8 cellular contexts compared by ENCODE assay signal in genomic region chr7:262631-263311, GRCh38. TPM values are rescaled to one million over a fixed set of nuclear protein-coding genes. Genes with fewer than 3 reads are reported as not detected.
DNase-seq lines count a peak whose midpoint lies in the region; ATAC-seq, FAIRE-seq and TF ChIP-seq lines count a peak whose summit lies in the region.
"Not testable (repeated sequence)": the region's sequence is repeated elsewhere in the genome, so short reads cannot be mapped to it uniquely, and the experiment has no call there.

No MANE protein-coding gene starts in this region.

- TF ChIP-seq CTCF in DND-41 (IDR thresholded peaks at IDR 0.05; ENCODE audit: borderline replicate concordance, extremely low read depth, low read length, poor library complexity, severe bottlenecking) (peak; percentile 15), endothelial cell (IDR thresholded peaks at IDR 0.05; ENCODE audit: unreplicated experiment) (peak; percentile 28), HepG2 (CRISPR knock-in tag; IDR thresholded peaks at IDR 0.05) (peak; percentile 29), testis (IDR thresholded peaks at IDR 0.05) (peak in 2 of 3 experiments; percentile 53 to 69)

- H3K9me3 ChIP-seq in DND-41 (ENCODE audit: insufficient read depth, low read length, severe bottlenecking); testis: not testable (repeated sequence)
- H3K9me3 ChIP-seq in HepG2 (ENCODE audit: low read length) = peaks cover 19% of the 10 kb centered on the region

- H3K36me3 ChIP-seq in DND-41 (ENCODE audit: insufficient read depth, low read length); HepG2 (replicated peaks in 1 of 2; ENCODE audit: control insufficient read depth in 1 of 2, insufficient read depth in 2 of 2, low read length in 2 of 2); testis (ENCODE audit: low read depth, missing control alignments): not testable (repeated sequence)

- in situ Hi-C loops in HepG2 (cut with HindIII; ENCODE audit: extremely low pct_ligation_motif_present, low pct_unique_long_range_greater_than_20kb) = not testable (repeated sequence)

- peaks cover 31% of the 10 kb centered on the region for H3K27me3 Mint-ChIP-seq in endothelial cell (ENCODE audit: unreplicated experiment)

- H3K4me1 Mint-ChIP-seq in endothelial cell (ENCODE audit: unreplicated experiment) = not testable (repeated sequence)

- TF ChIP-seq EP300 in HepG2 (IDR thresholded peaks at IDR 0.05; ENCODE audit: low read depth in 2 of 2, low read length in 2 of 2); HepG2 (CRISPR knock-in tag; IDR thresholded peaks at IDR 0.05; ENCODE audit: borderline replicate concordance): not testable (repeated sequence)

- not testable (repeated sequence) for H2AFZ ChIP-seq in DND-41 (ENCODE audit: low read depth, low read length); HepG2 (ENCODE audit: low read length)

- not testable (repeated sequence) for ATAC-seq in DND-41 (ENCODE audit: insufficient read depth, low read depth); HepG2

- CTCF ChIA-PET in HepG2 (lab: Yijun Ruan, JAX; ENCODE audit: low intra/inter-chr PET ratio, low total read pairs) = interaction anchor here (0.6 kb wide), 1 partner anchor 512 kb away, joined by 3 read pairs; no protein-coding TSS in a partner anchor

- DNase-seq in DND-41 = peak; percentile 44
- peak; percentile 48 for DNase-seq in MV-4-11 (lab: John Stamatoyannopoulos, UW)
- DNase-seq in activated CD4-positive, alpha-beta T cell treated with anti-CD3 and anti-CD28 coated beads for 48 hours = peak; percentile 93
- DNase-seq in activated effector memory CD4-positive, alpha-beta T cell treated with anti-CD3 and anti-CD28 coated beads, Interleukin-2, amount 50 U/mL, for 16 hours = peak; percentile 87
- not testable (repeated sequence) for DNase-seq in endothelial cell (ENCODE audit: low spot score); HepG2 (ENCODE audit: low spot score)
- peak; percentile 86 for DNase-seq in stimulated activated CD4-positive, alpha-beta T cell treated with anti-CD3 and anti-CD28 coated beads, Interleukin-15, amount 100 ng/mL, for 24 hours
- peak; percentile 73 for DNase-seq in testis

- intact Hi-C loops in HepG2 (cut with micrococcal nuclease; ENCODE audit: unreplicated experiment); testis (cut with DNase I; ENCODE audit: low total_unique reads): not testable (repeated sequence)

- not testable (repeated sequence) for FAIRE-seq in HepG2 (lab: Jason Lieb, UNC)

- H3K4me1 ChIP-seq in DND-41 (ENCODE audit: insufficient read depth, low read length); HepG2 (ENCODE audit: insufficient read depth, low read length); testis: not testable (repeated sequence)

- H3K4me3 Mint-ChIP-seq in endothelial cell (ENCODE audit: unreplicated experiment) = peak overlapping the region; percentile 81

- H3K4me3 ChIP-seq in DND-41 (ENCODE audit: low read depth in 1 of 2, low read length in 2 of 2) = peak overlapping the region in 1 of 2 experiments; percentile 20; a peak in 1 of 4 replicates
- not testable (repeated sequence) for H3K4me3 ChIP-seq in HepG2 (replicated peaks in 1 of 3; ENCODE audit: insufficient read depth in 1 of 3, low read depth in 2 of 3, low read length in 3 of 3); testis

- peaks cover 13% of the 10 kb centered on the region for H3K9me3 Mint-ChIP-seq in endothelial cell (ENCODE audit: unreplicated experiment)

- POLR2A ChIA-PET in HepG2 (lab: Yijun Ruan, JAX) = not testable (repeated sequence)

- not testable (repeated sequence) for H3K27me3 ChIP-seq in DND-41 (ENCODE audit: insufficient read depth, low read length, poor library complexity); HepG2 (ENCODE audit: control insufficient read depth in 1 of 2, insufficient read depth in 2 of 2, low read length in 2 of 2); testis

- H3K79me2 ChIP-seq in DND-41 (ENCODE audit: insufficient read depth, low read length); HepG2 (ENCODE audit: insufficient read depth, low read length): not testable (repeated sequence)

- BruUV-seq in HepG2 (replicated peaks; lab: Mats Ljungman, UMichigan) = not testable (repeated sequence)

- peak overlapping the region; percentile 78 for H3K27ac Mint-ChIP-seq in endothelial cell (ENCODE audit: unreplicated experiment)

- 66% methylated on average over 19 of the region's 31 CpGs for WGBS in HepG2 (ENCODE audit: low lambda C conversion rate)
- 40 to 82% methylated on average over 14 to 29 of the region's 31 CpGs for WGBS in testis, 2 donors

- not testable (repeated sequence) for TF ChIP-seq POLR2A in HepG2 (IDR thresholded peaks at IDR 0.05; ENCODE audit: insufficient read depth in 1 of 2, low read depth in 2 of 2, low read length in 2 of 2); testis (IDR thresholded peaks at IDR 0.05)

- H3K36me3 Mint-ChIP-seq in endothelial cell (ENCODE audit: low read depth, unreplicated experiment) = peaks cover 27% of the 10 kb centered on the region

- H4K20me1 ChIP-seq in DND-41 (ENCODE audit: insufficient read depth, low read length); HepG2 (ENCODE audit: insufficient read depth, low read length): not testable (repeated sequence)

- TF ChIP-seq RAD21 in HepG2 (CRISPR knock-in tag; IDR thresholded peaks at IDR 0.05) = not testable (repeated sequence)

- not testable (repeated sequence) for H3K27ac ChIP-seq in DND-41 (ENCODE audit: low read length); HepG2 (ENCODE audit: extremely low read length, insufficient read depth, low read length)
- H3K27ac ChIP-seq in testis = peak overlapping the region in 1 of 2 donors; percentile 41

- H3K9ac ChIP-seq in DND-41 (ENCODE audit: low read depth, low read length); HepG2 (ENCODE audit: insufficient read depth, low read depth, low read length): not testable (repeated sequence)

- not testable (repeated sequence) for H3K4me2 ChIP-seq in DND-41 (ENCODE audit: insufficient read depth, low read length); HepG2 (ENCODE audit: low read depth, low read length)

TF ChIP-seq in HepG2, 621 proteins besides CTCF, POLR2A, EP300 and RAD21:
- peak; percentile 80; the same call in 1 of the 2 replicates for TF ChIP-seq ZBTB33 (CRISPR knock-in tag; IDR thresholded peaks at IDR 0.05)
- TF ChIP-seq DNMT1 (CRISPR knock-in tag; IDR thresholded peaks at IDR 0.05) = peak; percentile 56; the same call in 1 of the 2 replicates
- peak; percentile 56; the same call in 1 of the 2 replicates for TF ChIP-seq HOXA3 (CRISPR knock-in tag; IDR thresholded peaks at IDR 0.05)

RNA-seq across cellular contexts. Expression of gene FOXL3, which starts 27.2 kb away (rescaled TPM):
- total RNA-seq in endothelial cell (ENCODE audit: unreplicated experiment) (not detected), HepG2 (2016; rRNA removed; fragmentation: Illumina TruSeq; extraction: Trizol) (not detected in 2 replicates), testis (10 to 100 TPM in 1 of 2 donors, 1 to 10 TPM in 1; 4.5 to 14.5 TPM)
- total RNA-seq in HepG2 (2016; cell fraction: cytosol; rRNA removed; fragmentation: Illumina TruSeq; extraction: Trizol; ENCODE audit: low read depth) = not detected in 2 replicates
- total RNA-seq in HepG2 (2016; cell fraction: insoluble cytoplasmic fraction; rRNA removed; fragmentation: Illumina TruSeq; extraction: Trizol) = not detected in 2 replicates
- not detected in 2 replicates for total RNA-seq in HepG2 (2016; cell fraction: membrane; rRNA removed; fragmentation: Illumina TruSeq; extraction: Trizol)
- total RNA-seq in HepG2 (2016; cell fraction: nucleus; rRNA removed; fragmentation: Illumina TruSeq; extraction: Trizol) = not detected in 2 replicates
- polyA plus RNA-seq in HepG2 (2011; rRNA removed) (not detected in 2 replicates), testis (ENCODE audit: insufficient read depth, low read depth, low replicate concordance) (37.7 TPM)
- not detected in 2 replicates for polyA plus RNA-seq in HepG2 (2011; cell fraction: cytosol; rRNA removed)
- not detected in 2 replicates for polyA plus RNA-seq in HepG2 (2011; cell fraction: nucleus; rRNA removed)
- not detected in 2 replicates for polyA plus RNA-seq in HepG2 (2012)
- not detected in 2 replicates for polyA plus RNA-seq in HepG2 (2016; cell fraction: cytosol; fragmentation: Illumina TruSeq; extraction: Trizol; ENCODE audit: low read depth)
- polyA plus RNA-seq in HepG2 (2016; cell fraction: insoluble cytoplasmic fraction; fragmentation: Illumina TruSeq; extraction: Trizol; ENCODE audit: low read depth) = not detected in 2 replicates
- not detected in 2 replicates for polyA plus RNA-seq in HepG2 (2016; cell fraction: membrane; fragmentation: Illumina TruSeq; extraction: Trizol; ENCODE audit: low read depth)
- not detected in 2 replicates for polyA plus RNA-seq in HepG2 (2016; cell fraction: nucleus; fragmentation: Illumina TruSeq; extraction: Trizol; ENCODE audit: insufficient read depth, low read depth)
- not detected in 2 replicates for polyA minus RNA-seq in HepG2 (2011; rRNA and poly(A)+ RNA removed; ENCODE audit: low replicate concordance)
- not detected in 2 replicates for polyA minus RNA-seq in HepG2 (2011; cell fraction: cytosol; rRNA and poly(A)+ RNA removed)
- polyA minus RNA-seq in HepG2 (2011; cell fraction: nucleus; rRNA and poly(A)+ RNA removed) = not detected in 2 replicates
